ENCODE assay signal across 21 cellular contexts in the genomic region with DNA sequence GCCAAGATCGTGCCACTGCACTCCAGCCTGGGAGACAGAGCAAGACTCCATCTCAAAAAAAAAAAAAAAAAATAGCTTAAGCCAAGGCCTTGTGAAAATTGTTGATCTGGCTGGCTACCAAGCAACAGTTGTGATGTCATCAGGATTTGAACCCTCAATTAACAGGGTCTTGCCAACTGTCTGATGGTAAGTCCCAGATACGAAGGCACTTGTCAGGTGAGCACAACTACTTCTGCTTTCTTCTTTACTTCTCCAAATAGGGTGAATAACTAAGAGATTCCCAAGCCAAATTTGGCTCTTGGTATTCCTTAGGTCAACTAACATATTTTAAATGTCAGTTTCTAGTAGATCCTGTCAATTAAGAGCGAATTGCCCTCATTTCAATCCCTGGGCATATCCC. TPM values are rescaled to one million over a fixed set of nuclear protein-coding genes. Genes with fewer than 3 reads are reported as not detected.
"Had no signal": no experiment of that assay in that cellular context is flagged by ENCODE, and none has a peak within 500 bp of the region (broad histone marks: within the 10 kb centered on the region; RNA-seq: fewer than 3 reads in every experiment).

No MANE protein-coding gene starts in this region.

- H3K4me1 ChIP-seq: thyroid gland had no signal

- H3K9me3 ChIP-seq: gastrocnemius medialis, heart left ventricle, left ventricle myocardium inferior, thyroid gland had no signal

- H3K36me3 ChIP-seq: cardiac muscle cell, gastrocnemius medialis, heart left ventricle, left ventricle myocardium inferior, thyroid gland had no signal

- ATAC-seq: activated CD4-positive, alpha-beta T cell treated with anti-CD3 and anti-CD28 coated beads for 36 hours; esophagus mucosa; gastrocnemius medialis; heart left ventricle; WTC11 had no signal

- H3K4me3 ChIP-seq: cardiac muscle cell, gastrocnemius medialis, heart left ventricle, left ventricle myocardium inferior, thyroid gland had no signal

- H3K27me3 ChIP-seq: cardiac muscle cell, gastrocnemius medialis, heart left ventricle, thyroid gland had no signal

- H3K27ac ChIP-seq: cardiac muscle cell, gastrocnemius medialis, heart left ventricle, left ventricle myocardium inferior, thyroid gland had no signal

- DNase-seq: activated CD4-positive, alpha-beta T cell treated with anti-CD3 and anti-CD28 coated beads for 36 hours; activated CD4-positive, alpha-beta T cell treated with anti-CD3 and anti-CD28 coated beads, Interleukin-2, amount 50 U/mL, for 48 hours; activated gamma-delta T cell treated with Interleukin-2 at 50 U/mL for 16 hours; effector CD8-positive, alpha-beta T cell; gastrocnemius medialis; heart left ventricle; kidney glomerular epithelial cell; left ventricle myocardium inferior; mammary epithelial cell; stimulated activated CD4-positive, alpha-beta T cell treated with anti-CD3 and anti-CD28 coated beads, Interleukin-12 subunit alpha, Interleukin-12 subunit beta, amount 100 ng/mL, for 4 hours; stimulated activated CD4-positive, alpha-beta T cell treated with anti-CD3 and anti-CD28 coated beads, Interleukin-1b, Interleukin-23, amount 100 ng/mL, for 48 hours; stimulated activated CD8-positive, alpha-beta memory T cell treated with anti-CD3 and anti-CD28 coated beads, Interleukin-4, amount 100 ng/mL, for 48 hours; stimulated activated naive CD4-positive, alpha-beta T cell; thyroid gland had no signal

RNA-seq across cellular contexts. Expression of gene ANKRD61, which starts 47.4 kb away (rescaled TPM):
- total RNA-seq: chondrocyte, esophagus mucosa, left ventricle myocardium inferior, mammary epithelial cell, mononuclear cell, osteoblast, thyroid gland, ureter, WTC11 had no signal
- polyA plus RNA-seq: cardiac muscle cell had no signal
